Comparison of ENCODE assay signal across 12 cellular contexts in genomic region chr10:95480901-95481491, GRCh38.
DNase-seq lines count a peak whose midpoint lies in the region; ATAC-seq, FAIRE-seq and TF ChIP-seq lines count a peak whose summit lies in the region.
"Had no signal": no experiment of that assay in that cellular context is flagged by ENCODE, and none has a peak within 500 bp of the region (broad histone marks: within the 10 kb centered on the region; RNA-seq: fewer than 3 reads in every experiment).

No MANE protein-coding gene starts in this region.

- H3K4me1 ChIP-seq in HUES6 (ENCODE audit: control insufficient read depth, insufficient read depth, low read length), result peaks cover 56% of the 10 kb centered on the region
- peaks cover 41% of the 10 kb centered on the region for H3K4me1 ChIP-seq in iPS-18a (ENCODE audit: control insufficient read depth, low read depth, low read length)
- H3K4me1 ChIP-seq in gastrocnemius medialis, result peaks cover 78% of the 10 kb centered on the region in 2 donors

- no peak overlapping the region for H3K27ac Mint-ChIP-seq in activated T-helper 17 cell treated with anti-CD3 and anti-CD28 coated beads, Interleukin-2, amount 50 U/mL, for 72 hours
- no peak overlapping the region for H3K27ac Mint-ChIP-seq in T-helper 2 cell treated with Interferon-gamma antibody and Interleukin-4, amounts not matched to agents 5 μg/mL and 100 μg/mL, for 36 hours
- H3K27ac Mint-ChIP-seq: CD4-positive, CD25-positive, alpha-beta regulatory T cell had no signal

- 0 out of 2 replicates have a peak, but pooled peaks cover under 1% of the 10 kb centered on the region for H3K36me3 ChIP-seq in HUES6 (ENCODE audit: control insufficient read depth, insufficient read depth, low read length)
- no peaks in the 10 kb centered on the region for H3K36me3 ChIP-seq in iPS-18a (ENCODE audit: control insufficient read depth, low read depth, low read length)
- H3K36me3 ChIP-seq in gastrocnemius medialis, result no peaks in the 10 kb centered on the region
- H3K36me3 ChIP-seq: adrenal gland had no signal

- H3K27me3 ChIP-seq in HUES6 (ENCODE audit: control insufficient read depth, insufficient read depth, low read length), result no peaks in the 10 kb centered on the region
- no peaks in the 10 kb centered on the region for H3K27me3 ChIP-seq in iPS-18a (ENCODE audit: control insufficient read depth, insufficient read depth, low read length)
- no peaks in the 10 kb centered on the region for H3K27me3 ChIP-seq in gastrocnemius medialis
- H3K27me3 ChIP-seq: adrenal gland had no signal

- no peaks in the 10 kb centered on the region for H3K36me3 Mint-ChIP-seq in activated T-helper 17 cell treated with anti-CD3 and anti-CD28 coated beads, Interleukin-2, amount 50 U/mL, for 72 hours (ENCODE audit: low read depth)
- H3K36me3 Mint-ChIP-seq in T-helper 2 cell treated with Interferon-gamma antibody and Interleukin-4, amounts not matched to agents 5 μg/mL and 100 μg/mL, for 36 hours (ENCODE audit: low read depth), result no peaks in the 10 kb centered on the region
- H3K36me3 Mint-ChIP-seq: CD4-positive, CD25-positive, alpha-beta regulatory T cell had no signal

- in situ Hi-C loops in gastrocnemius medialis (cut with MboI; ENCODE audit: low sequenced_read_pairs in 4 of 4), result no loop called here

- no peak overlapping the region for H3K4me3 ChIP-seq in HUES6 (ENCODE audit: low read depth, low read length)
- H3K4me3 ChIP-seq in iPS-18a (ENCODE audit: low read length), result no peak overlapping the region
- H3K4me3 ChIP-seq in gastrocnemius medialis, result peak overlapping the region in 1 of 4 donors; percentile 29
- H3K4me3 ChIP-seq: adrenal gland had no signal

- FAIRE-seq in H54 (lab: Jason Lieb, UNC), result no peak

- H3K4me1 Mint-ChIP-seq in activated T-helper 17 cell treated with anti-CD3 and anti-CD28 coated beads, Interleukin-2, amount 50 U/mL, for 72 hours, result peaks cover 4% of the 10 kb centered on the region
- peaks cover 2% of the 10 kb centered on the region for H3K4me1 Mint-ChIP-seq in T-helper 2 cell treated with Interferon-gamma antibody and Interleukin-4, amounts not matched to agents 5 μg/mL and 100 μg/mL, for 36 hours (ENCODE audit: low read depth)

- no peaks in the 10 kb centered on the region for H3K27me3 Mint-ChIP-seq in activated T-helper 17 cell treated with anti-CD3 and anti-CD28 coated beads, Interleukin-2, amount 50 U/mL, for 72 hours
- no peaks in the 10 kb centered on the region for H3K27me3 Mint-ChIP-seq in T-helper 2 cell treated with Interferon-gamma antibody and Interleukin-4, amounts not matched to agents 5 μg/mL and 100 μg/mL, for 36 hours (ENCODE audit: low read depth)

- TF ChIP-seq CTCF in gastrocnemius medialis (IDR thresholded peaks at IDR 0.05 in 4 of 5, conservative IDR thresholded peaks at IDR 0.05 in 1 of 5), result no peak

- H3K9ac ChIP-seq in HUES6 (ENCODE audit: low read length) (peak overlapping the region; percentile 70), iPS-18a (ENCODE audit: low read length) (peak overlapping the region; percentile 23)

- intact Hi-C loops in gastrocnemius medialis (cut with DNase I; ENCODE audit: low total_unique reads), result no loop called here

- no peak overlapping the region for H3K4me3 Mint-ChIP-seq in activated T-helper 17 cell treated with anti-CD3 and anti-CD28 coated beads, Interleukin-2, amount 50 U/mL, for 72 hours
- H3K4me3 Mint-ChIP-seq in T-helper 2 cell treated with Interferon-gamma antibody and Interleukin-4, amounts not matched to agents 5 μg/mL and 100 μg/mL, for 36 hours, result no peak overlapping the region
- H3K4me3 Mint-ChIP-seq: CD4-positive, CD25-positive, alpha-beta regulatory T cell had no signal

- TF ChIP-seq POLR2A in gastrocnemius medialis (IDR thresholded peaks at IDR 0.05) (no peak), H54 (IDR thresholded peaks at IDR 0.05; ENCODE audit: low read depth, low read length) (no peak)

- H3K27ac ChIP-seq in HUES6 (ENCODE audit: low read depth, low read length), result peak overlapping the region; percentile 64; the same call in 1 of the 2 replicates
- no peak overlapping the region for H3K27ac ChIP-seq in iPS-18a (ENCODE audit: low read length)
- H3K27ac ChIP-seq in gastrocnemius medialis, result peak overlapping the region; percentile 92 to 99 (median 95)

- peak; percentile 26 for ATAC-seq in activated T-helper 17 cell treated with anti-CD3 and anti-CD28 coated beads, Interleukin-2, amount 50 U/mL, for 72 hours (replicated peaks)
- ATAC-seq in gastrocnemius medialis, result no peak

- H3K9me3 ChIP-seq in HUES6 (ENCODE audit: control insufficient read depth, insufficient read depth, low read depth, low read length) (peaks cover 5% of the 10 kb centered on the region; the same call in 1 of the 2 replicates), iPS-18a (ENCODE audit: control insufficient read depth, low read depth, low read length) (no peaks in the 10 kb centered on the region), gastrocnemius medialis (no peaks in the 10 kb centered on the region)
- H3K9me3 ChIP-seq: adrenal gland had no signal

- DNase-seq in gastrocnemius medialis, result peak in 1 of 2 donors; percentile 53
- DNase-seq in SW 1271 (lab: John Stamatoyannopoulos, UW), result no peak
- DNase-seq in NCI-H1105 (lab: John Stamatoyannopoulos, UW), result no peak
- DNase-seq in T-helper 2 cell treated with Interferon-gamma antibody and Interleukin-4, amounts not matched to agents 5 μg/mL and 100 μg/mL, for 36 hours (ENCODE audit: low spot score), result no peak
- no peak for DNase-seq in H54 (ENCODE audit: insufficient read length, low spot score)
- DNase-seq: CD4-positive, CD25-positive, alpha-beta regulatory T cell; IMR-90; NCI-H2107 had no signal

- no peaks in the 10 kb centered on the region for H3K9me3 Mint-ChIP-seq in activated T-helper 17 cell treated with anti-CD3 and anti-CD28 coated beads, Interleukin-2, amount 50 U/mL, for 72 hours
- H3K9me3 Mint-ChIP-seq in T-helper 2 cell treated with Interferon-gamma antibody and Interleukin-4, amounts not matched to agents 5 μg/mL and 100 μg/mL, for 36 hours, result no peaks in the 10 kb centered on the region
- H3K9me3 Mint-ChIP-seq: CD4-positive, CD25-positive, alpha-beta regulatory T cell had no signal
